Comparison of ENCODE assay signal across 8 cellular contexts in genomic region chr17:2399572-2400473, GRCh38. TPM values are rescaled to one million over a fixed set of nuclear protein-coding genes. Genes with fewer than 3 reads are reported as not detected.
A peak's percentile ranks its signal among the peaks of the same experiment; 100 is the strongest.
DNase-seq lines count a peak whose midpoint lies in the region; ATAC-seq, FAIRE-seq and TF ChIP-seq lines count a peak whose summit lies in the region.

No MANE protein-coding gene starts in this region.

- FAIRE-seq in astrocyte (lab: Jason Lieb, UNC) = no peak

- H2AFZ ChIP-seq in astrocyte (ENCODE audit: low read depth, low read length) = peak overlapping the region; percentile 58

- peaks cover 52% of the 10 kb centered on the region for H3K79me2 ChIP-seq in astrocyte (ENCODE audit: insufficient read depth, low read length)

- DNase-seq in GM13976 (ENCODE audit: low spot score) (peak; percentile 94), NCI-H1436 (lab: John Stamatoyannopoulos, UW) (peak; percentile 94), T-helper 22 cell (ENCODE audit: low read depth) (peak; percentile 92), astrocyte (ENCODE audit: low read depth) (peak; percentile 85), hepatic stellate cell (ENCODE audit: low spot score) (peak; percentile 97), vagina (ENCODE audit: extremely low spot score in 2 of 2) (peak in 1 of 2 donors; percentile 98)

- H3K36me3 Mint-ChIP-seq in astrocyte (ENCODE audit: low read depth, unreplicated experiment) = no peaks in the 10 kb centered on the region

- H3K4me2 ChIP-seq in astrocyte (ENCODE audit: low read length) = peak overlapping the region; percentile 93

- H3K4me3 Mint-ChIP-seq in astrocyte (ENCODE audit: unreplicated experiment) = peak overlapping the region; percentile 96

- H3K36me3 ChIP-seq in astrocyte (ENCODE audit: insufficient read depth, low read length) (no peaks in the 10 kb centered on the region), rectal smooth muscle tissue (ENCODE audit: control insufficient read depth, insufficient read depth, low read length) (no peaks in the 10 kb centered on the region), vagina (peaks cover 0 to 2% of the 10 kb centered on the region in 2 donors)

- TF ChIP-seq POLR2A in vagina (IDR thresholded peaks at IDR 0.05) = peak in 1 of 2 donors; percentile 86

- H3K4me3 ChIP-seq in astrocyte (ENCODE audit: insufficient read depth, low read depth, low read length) (peak overlapping the region; percentile 84), rectal smooth muscle tissue (ENCODE audit: low read length) (peak overlapping the region; percentile 88), vagina (peak overlapping the region; percentile 78 to 97)

- no peaks in the 10 kb centered on the region for H3K9me3 Mint-ChIP-seq in astrocyte (ENCODE audit: unreplicated experiment)

- H3K27ac Mint-ChIP-seq in astrocyte (ENCODE audit: unreplicated experiment) = peak overlapping the region; percentile 99

- H3K4me1 ChIP-seq in astrocyte (ENCODE audit: insufficient read depth, low read length) (peaks cover 53% of the 10 kb centered on the region), rectal smooth muscle tissue (ENCODE audit: control insufficient read depth, insufficient read depth, low read length) (peaks cover 45% of the 10 kb centered on the region), vagina (peaks cover 67% of the 10 kb centered on the region)

- H3K27me3 Mint-ChIP-seq in astrocyte (ENCODE audit: low read depth, unreplicated experiment) = no peaks in the 10 kb centered on the region

- peak; percentile 46 for ATAC-seq in HG02759 (IDR thresholded peaks at IDR 0.05; ENCODE audit: unreplicated experiment)

- peak; percentile 35 for TF ChIP-seq CTCF in GM13976 (IDR thresholded peaks at IDR 0.05; ENCODE audit: borderline replicate concordance, control extremely low read depth, extremely low read depth, insufficient read depth, missing control alignments)
- no peak for TF ChIP-seq CTCF in astrocyte (IDR thresholded peaks at IDR 0.05; ENCODE audit: insufficient read depth, low read depth, low read length)
- TF ChIP-seq CTCF in vagina (IDR thresholded peaks at IDR 0.05) = no peak

- H3K27ac ChIP-seq in astrocyte (ENCODE audit: low read depth, low read length) (peak overlapping the region; percentile 100), rectal smooth muscle tissue (ENCODE audit: low read depth, low read length) (peak overlapping the region; percentile 100), vagina (peak overlapping the region; percentile 99)

- peaks cover 28% of the 10 kb centered on the region for H4K20me1 ChIP-seq in astrocyte (ENCODE audit: insufficient read depth, low read length)

- H3K9ac ChIP-seq in astrocyte (ENCODE audit: low read length) (peak overlapping the region; percentile 98), rectal smooth muscle tissue (ENCODE audit: low read length) (peak overlapping the region; percentile 98)

- H3K4me1 Mint-ChIP-seq in astrocyte (ENCODE audit: low read depth, unreplicated experiment) = peaks cover 33% of the 10 kb centered on the region

- H3K9me3 ChIP-seq in astrocyte (ENCODE audit: insufficient read depth, low read depth, low read length) (no peaks in the 10 kb centered on the region), vagina (no peaks in the 10 kb centered on the region)

- intact Hi-C loops in vagina (cut with DNase I) = loop anchor here (10.0 kb wide), 1 partner anchor 345 kb away; the partner anchor contains the start of gene HIC1

- no peaks in the 10 kb centered on the region for H3K27me3 ChIP-seq in astrocyte (ENCODE audit: insufficient read depth, low read length)
- no peaks in the 10 kb centered on the region for H3K27me3 ChIP-seq in rectal smooth muscle tissue (ENCODE audit: control insufficient read depth, insufficient read depth, low read length)
- no peaks in the 10 kb centered on the region for H3K27me3 ChIP-seq in vagina

- in situ Hi-C loops in GM13976 (cut with MboI; ENCODE audit: low sequenced_read_pairs, unreplicated experiment) = no loop called here

RNA-seq across cellular contexts. Expression of gene MNT, which starts 1.0 kb away (rescaled TPM):
- total RNA-seq in astrocyte (22.5 and 29.1 TPM in 2 replicates), vagina (28.5 TPM)
